ENCODE assay signal across 21 cellular contexts in genomic region chr13:84303035-84303434, GRCh38.
DNase-seq lines count a peak whose midpoint lies in the region; ATAC-seq and TF ChIP-seq lines count a peak whose summit lies in the region.
"Had no signal": no experiment of that assay in that cellular context is flagged by ENCODE, and none has a peak within 500 bp of the region (broad histone marks: within the 10 kb centered on the region; RNA-seq: fewer than 3 reads in every experiment).

No MANE protein-coding gene starts in this region.

- H3K9ac ChIP-seq in DND-41 (ENCODE audit: low read depth, low read length), result no peak overlapping the region
- H3K9ac ChIP-seq: BLaER1 treated with 17β-estradiol and CSF1 and Interleukin-3, amounts not matched to agents 10 nM and 100 nM had no signal

- H3K79me2 ChIP-seq in DND-41 (ENCODE audit: insufficient read depth, low read length), result no peaks in the 10 kb centered on the region

- H3K4me2 ChIP-seq in DND-41 (ENCODE audit: insufficient read depth, low read length), result no peak overlapping the region
- H3K4me2 ChIP-seq: BLaER1 treated with 17β-estradiol and CSF1 and Interleukin-3, amounts not matched to agents 10 nM and 100 nM had no signal

- no peak overlapping the region for H3K27ac ChIP-seq in DND-41 (ENCODE audit: low read length)
- H3K27ac ChIP-seq in substantia nigra (ENCODE audit: low read depth, low read length, poor library complexity, severe bottlenecking), result no peak overlapping the region
- H3K27ac ChIP-seq: 22Rv1; BLaER1 treated with 17β-estradiol and CSF1 and Interleukin-3, amounts not matched to agents 10 nM and 100 nM; C4-2B had no signal

- no peak overlapping the region for H3K4me3 ChIP-seq in DND-41 (ENCODE audit: low read depth in 1 of 2, low read length in 2 of 2)
- H3K4me3 ChIP-seq: BLaER1 treated with 17β-estradiol and CSF1 and Interleukin-3, amounts not matched to agents 10 nM and 100 nM had no signal

- H3K9me3 ChIP-seq in DND-41 (ENCODE audit: insufficient read depth, low read length, severe bottlenecking), result no peaks in the 10 kb centered on the region
- H3K9me3 ChIP-seq: BLaER1 treated with 17β-estradiol and CSF1 and Interleukin-3, amounts not matched to agents 10 nM and 100 nM; Caco-2 had no signal

- no peak overlapping the region for H3K27ac Mint-ChIP-seq in activated naive CD4-positive, alpha-beta T cell treated with anti-CD3 and anti-CD28 coated beads, Interleukin-2, amount 50 U/mL, for 72 hours
- H3K27ac Mint-ChIP-seq: B cell; CD4-positive, alpha-beta T cell; CD8-positive, alpha-beta T cell had no signal

- no peaks in the 10 kb centered on the region for H3K36me3 ChIP-seq in DND-41 (ENCODE audit: insufficient read depth, low read length)
- H3K36me3 ChIP-seq: BLaER1 treated with 17β-estradiol and CSF1 and Interleukin-3, amounts not matched to agents 10 nM and 100 nM had no signal

- H3K4me1 ChIP-seq in DND-41 (ENCODE audit: insufficient read depth, low read length), result peaks cover 3% of the 10 kb centered on the region; the same call in 1 of the 2 replicates
- H3K4me1 ChIP-seq: BLaER1 treated with 17β-estradiol and CSF1 and Interleukin-3, amounts not matched to agents 10 nM and 100 nM; Caco-2 had no signal

- peaks cover 0 to 6% of the 10 kb centered on the region in 2 donors for H3K9me3 Mint-ChIP-seq in activated naive CD4-positive, alpha-beta T cell treated with anti-CD3 and anti-CD28 coated beads, Interleukin-2, amount 50 U/mL, for 72 hours
- H3K9me3 Mint-ChIP-seq: CD4-positive, alpha-beta T cell; CD8-positive, alpha-beta T cell had no signal

- H2AFZ ChIP-seq in DND-41 (ENCODE audit: low read depth, low read length), result no peak overlapping the region

- TF ChIP-seq CTCF in DND-41 (IDR thresholded peaks at IDR 0.05; ENCODE audit: borderline replicate concordance, extremely low read depth, low read length, poor library complexity, severe bottlenecking), result no peak

- H3K36me3 Mint-ChIP-seq in activated naive CD4-positive, alpha-beta T cell treated with anti-CD3 and anti-CD28 coated beads, Interleukin-2, amount 50 U/mL, for 72 hours, result no peaks in the 10 kb centered on the region
- H3K36me3 Mint-ChIP-seq: CD8-positive, alpha-beta T cell had no signal

- peak; percentile 3 for DNase-seq in A172 (ENCODE audit: low spot score)
- DNase-seq in DND-41, result no peak
- peak; percentile 3 for DNase-seq in NCI-H226
- DNase-seq in astrocyte of the hippocampus (ENCODE audit: low read depth, low spot score), result peak; percentile 1
- DNase-seq in substantia nigra (lab: John Stamatoyannopoulos, UW), result no peak
- no peak for DNase-seq in DMS153 (lab: John Stamatoyannopoulos, UW)
- DNase-seq in activated naive CD4-positive, alpha-beta T cell treated with anti-CD3 and anti-CD28 coated beads, Interleukin-2, amount 50 U/mL, for 72 hours (ENCODE audit: low spot score in 2 of 2), result no peak
- DNase-seq: ACHN; AML-193; Caco-2; Calu3; CD4-positive, alpha-beta T cell; CD8-positive, alpha-beta T cell; DMS53; DMS79; GF-D8 had no signal

- ATAC-seq in DND-41 (ENCODE audit: insufficient read depth, low read depth), result peak; percentile 57
- ATAC-seq in HG03039 (IDR thresholded peaks at IDR 0.05; ENCODE audit: unreplicated experiment), result no peak
- ATAC-seq in activated naive CD4-positive, alpha-beta T cell treated with anti-CD3 and anti-CD28 coated beads, Interleukin-2, amount 50 U/mL, for 72 hours, result no peak
- ATAC-seq: CD8-positive, alpha-beta T cell had no signal

- no peaks in the 10 kb centered on the region for H4K20me1 ChIP-seq in DND-41 (ENCODE audit: insufficient read depth, low read length)
- H4K20me1 ChIP-seq: BLaER1 treated with 17β-estradiol and CSF1 and Interleukin-3, amounts not matched to agents 10 nM and 100 nM had no signal

- no peaks in the 10 kb centered on the region for H3K27me3 ChIP-seq in DND-41 (ENCODE audit: insufficient read depth, low read length, poor library complexity)
- H3K27me3 ChIP-seq: BLaER1 treated with 17β-estradiol and CSF1 and Interleukin-3, amounts not matched to agents 10 nM and 100 nM had no signal

Comparison
In these comparisons a context has a peak if more than half of its experiments do, and no peak if none do; other contexts are left out.
1. DNase-seq: peak in A172 (single experiment), NCI-H226 (single experiment) and astrocyte of the hippocampus (single experiment); none in DND-41 (single experiment), substantia nigra (0 of 49), DMS153 (single experiment) and activated naive CD4-positive, alpha-beta T cell treated with anti-CD3 and anti-CD28 coated beads, Interleukin-2, amount 50 U/mL, for 72 hours (0 of 2).